ENCODE assay signal across 9 cellular contexts in the genomic region with DNA sequence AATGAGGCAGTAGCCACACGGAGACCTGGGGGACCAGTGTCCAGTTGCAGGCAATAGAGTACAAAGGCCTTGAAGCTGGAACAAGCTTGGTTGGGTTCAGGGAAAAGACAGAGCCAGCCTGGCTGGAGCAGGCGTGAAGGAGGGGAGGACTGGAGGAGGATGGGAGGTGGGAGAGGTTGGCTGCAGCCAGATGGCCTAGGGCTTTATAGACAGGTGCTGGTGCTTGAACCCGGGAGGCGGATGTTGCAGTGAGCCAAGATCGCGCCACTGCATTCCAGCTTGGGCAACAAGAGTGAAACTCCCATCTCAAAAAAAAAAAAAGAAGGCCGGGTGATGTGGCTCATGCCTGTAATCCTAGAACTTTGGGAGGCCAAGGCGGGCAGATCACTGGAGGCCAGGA. TPM values are rescaled to one million over a fixed set of nuclear protein-coding genes. Genes with fewer than 3 reads are reported as not detected.
DNase-seq lines count a peak whose midpoint lies in the region; TF ChIP-seq lines count a peak whose summit lies in the region.
"Had no signal": no experiment of that assay in that cellular context is flagged by ENCODE, and none has a peak within 500 bp of the region (broad histone marks: within the 10 kb centered on the region; RNA-seq: fewer than 3 reads in every experiment).

No MANE protein-coding gene starts in this region.

- H3K9ac ChIP-seq in mammary epithelial cell (ENCODE audit: insufficient read depth, low read length): peak overlapping the region; percentile 95

- H3K4me1 Mint-ChIP-seq in nephron: peaks cover 57% of the 10 kb centered on the region

- H3K4me3 Mint-ChIP-seq in nephron: peak overlapping the region; percentile 89 to 95 (median 92)

- CTCF ChIA-PET in mammary epithelial cell (lab: Charles Lee; ENCODE audit: low non-redundant PET): no interaction called here
- CTCF ChIA-PET in GM10248 (lab: Yijun Ruan, JAX): interaction anchor here (1.0 to 3.6 kb wide), 10 partner anchors 10 to 364 kb away, joined by 3 to 16 read pairs (median 4); partner anchors contain the start of gene CATSPERG

- H3K27ac ChIP-seq in mammary epithelial cell (ENCODE audit: insufficient read depth, low read depth, low read length) (peak overlapping the region; percentile 90), left ventricle myocardium inferior (replicated peaks) (no peak overlapping the region)
- H3K27ac ChIP-seq: SK-N-MC had no signal

- DNase-seq in Caki2 (ENCODE audit: low read depth) (peak; percentile 58), NCI-H1694 treated with DMSO at 0.1 percent for 48 hours (lab: John Stamatoyannopoulos, UW) (peak; percentile 26), mammary epithelial cell (peak; percentile 52), GM10248 (ENCODE audit: extremely low spot score) (no peak), T-helper 9 cell (no peak), HuH-7.5 (ENCODE audit: low spot score) (no peak), left ventricle myocardium inferior (no peak)

- no peaks in the 10 kb centered on the region for H3K9me3 ChIP-seq in mammary epithelial cell (replicated peaks; ENCODE audit: insufficient read depth, low read length)
- no peaks in the 10 kb centered on the region for H3K9me3 ChIP-seq in left ventricle myocardium inferior (replicated peaks)

- H3K4me3 ChIP-seq in mammary epithelial cell (replicated peaks in 1 of 3; ENCODE audit: insufficient read depth in 1 of 3, low read depth in 2 of 3, low read length in 3 of 3): peak overlapping the region; percentile 75 to 95 (median 83)
- no peak overlapping the region for H3K4me3 ChIP-seq in left ventricle myocardium inferior
- H3K4me3 ChIP-seq: SK-N-MC had no signal

- peaks cover 3% of the 10 kb centered on the region for H4K20me1 ChIP-seq in mammary epithelial cell (ENCODE audit: insufficient read depth, low read length)

- intact Hi-C loops in mammary epithelial cell (cut with micrococcal nuclease) (loop anchor here (2.0 kb wide), 1 partner anchor 55 kb away; no protein-coding TSS in a partner anchor), left ventricle myocardium inferior (cut with micrococcal nuclease) (no loop called here)

- no peaks in the 10 kb centered on the region for H3K9me3 Mint-ChIP-seq in nephron

- H3K27me3 ChIP-seq in mammary epithelial cell (ENCODE audit: insufficient read depth, low read length) (no peaks in the 10 kb centered on the region), left ventricle myocardium inferior (ENCODE audit: low read depth) (peaks cover 11% of the 10 kb centered on the region)

- TF ChIP-seq CTCF in mammary epithelial cell (conservative IDR thresholded peaks at IDR 0.05 in 1 of 2, IDR thresholded peaks at IDR 0.05 in 1 of 2; ENCODE audit: extremely low read depth in 1 of 2, insufficient read depth in 1 of 2, low read depth in 1 of 2, low read length in 2 of 2): no peak
- TF ChIP-seq CTCF in nephron (IDR thresholded peaks at IDR 0.05; ENCODE audit: unreplicated experiment in 3 of 3): no peak
- TF ChIP-seq CTCF in GM10248 (IDR thresholded peaks at IDR 0.05; ENCODE audit: control extremely low read depth, extremely low read depth, low read depth, missing control alignments): no peak
- no peak for TF ChIP-seq CTCF in left ventricle myocardium inferior (IDR thresholded peaks at IDR 0.05; ENCODE audit: borderline replicate concordance)

- H3K36me3 ChIP-seq in mammary epithelial cell (ENCODE audit: insufficient read depth, low read length): peaks cover 3% of the 10 kb centered on the region
- no peaks in the 10 kb centered on the region for H3K36me3 ChIP-seq in left ventricle myocardium inferior

- WGBS in mammary epithelial cell (ENCODE audit: low coverage, missing lambda C conversion rate): 0% methylated on average over 4 of the region's 8 CpGs

- H3K27me3 Mint-ChIP-seq in nephron (ENCODE audit: low read depth): peaks cover 8% of the 10 kb centered on the region

- H3K79me2 ChIP-seq in mammary epithelial cell (ENCODE audit: insufficient read depth, low read length): peaks cover 68% of the 10 kb centered on the region

- in situ Hi-C loops in Caki2 (cut with HindIII; ENCODE audit: low pct_unique_long_range_greater_than_20kb, low sequenced_read_pairs) (loop anchor here (5.0 kb wide), 1 partner anchor 51 kb away; the partner anchor contains the start of genes KCNK6 and YIF1B), mammary epithelial cell (cut with MboI; ENCODE audit: low sequenced_read_pairs in 2 of 2) (no loop called here)

- dilution Hi-C loops in mammary epithelial cell (cut with HindIII; ENCODE audit: low sequenced_read_pairs): no loop called here

- peaks cover 43% of the 10 kb centered on the region for H3K4me1 ChIP-seq in mammary epithelial cell (ENCODE audit: insufficient read depth, low read length)
- H3K4me1 ChIP-seq in left ventricle myocardium inferior: peaks cover 13% of the 10 kb centered on the region

- peaks cover 3% of the 10 kb centered on the region for H3K36me3 Mint-ChIP-seq in nephron (ENCODE audit: low read depth)

- peak overlapping the region; percentile 89 for H3K4me2 ChIP-seq in mammary epithelial cell (ENCODE audit: insufficient read depth, low read depth, low read length)

- peak overlapping the region; percentile 92 to 98 (median 95) for H3K27ac Mint-ChIP-seq in nephron

- H2AFZ ChIP-seq in mammary epithelial cell (ENCODE audit: low read depth, low read length): no peak overlapping the region

- POLR2A ChIA-PET in GM10248 (lab: Yijun Ruan, JAX): no interaction called here

- no TSS peak for BruUV-seq in mammary epithelial cell (replicated peaks; lab: Mats Ljungman, UMichigan)

RNA-seq across cellular contexts. Expression of gene SPINT2, which starts 1.7 kb away (rescaled TPM):
- 1,423 and 1,713 TPM in 2 replicates for total RNA-seq in Caki2 (2014; rRNA removed; shearing (Covaris generic); ENCODE audit: low replicate concordance)
- total RNA-seq in mammary epithelial cell (100 to 1,000 TPM; 775 to 871 TPM), left ventricle myocardium inferior (6.8 TPM)
- 333 TPM for polyA plus RNA-seq in mammary epithelial cell
- 334 TPM for polyA minus RNA-seq in mammary epithelial cell

RNA-seq across cellular contexts. Expression of gene PPP1R14A, which starts 9.9 kb away (rescaled TPM):
- total RNA-seq in Caki2 (2014; rRNA removed; shearing (Covaris generic); ENCODE audit: low replicate concordance): not detected in 2 replicates
- total RNA-seq in mammary epithelial cell (10 to 100 TPM in 1 of 2 donors, 1 to 10 TPM in 1; 4.2 to 10.2 TPM), left ventricle myocardium inferior (33.3 TPM)
- polyA plus RNA-seq in mammary epithelial cell: 3.4 TPM
- not detected for polyA minus RNA-seq in mammary epithelial cell

RNA-seq across cellular contexts. Expression of gene C19orf33, which starts 38.0 kb away (rescaled TPM):
- 165 and 184 TPM in 2 replicates for total RNA-seq in Caki2 (2014; rRNA removed; shearing (Covaris generic); ENCODE audit: low replicate concordance)
- total RNA-seq in mammary epithelial cell (100 to 1,000 TPM in 1 of 2 donors, 10 to 100 TPM in 1; 39.7 to 162 TPM), left ventricle myocardium inferior (1.6 TPM)
- 445 TPM for polyA plus RNA-seq in mammary epithelial cell
- polyA minus RNA-seq in mammary epithelial cell: 5.5 TPM

RNA-seq across cellular contexts. Expression of gene DPF1, which starts 42.0 kb away (rescaled TPM):
- total RNA-seq in Caki2 (2014; rRNA removed; shearing (Covaris generic); ENCODE audit: low replicate concordance): 2.3 and 3.0 TPM in 2 replicates
- 1 to 10 TPM; 3.0 to 6.2 TPM for total RNA-seq in mammary epithelial cell
- polyA plus RNA-seq in mammary epithelial cell: 1.6 TPM
- polyA minus RNA-seq in mammary epithelial cell: not detected
- total RNA-seq in left ventricle myocardium inferior: 0.49 TPM

RNA-seq across cellular contexts. Expression of gene YIF1B, which starts 49.7 kb away (rescaled TPM):
- total RNA-seq in Caki2 (2014; rRNA removed; shearing (Covaris generic); ENCODE audit: low replicate concordance): 180 and 207 TPM in 2 replicates
- 10 to 100 TPM; 43.8 to 74.7 TPM for total RNA-seq in mammary epithelial cell
- 44.8 TPM for polyA plus RNA-seq in mammary epithelial cell
- 20.7 TPM for polyA minus RNA-seq in mammary epithelial cell
- total RNA-seq in left ventricle myocardium inferior: 33.0 TPM

Comparison
In these comparisons a context has a peak if more than half of its experiments do, and no peak if none do; other contexts are left out.
1. DNase-seq: peak in Caki2 (single experiment), NCI-H1694 treated with DMSO at 0.1 percent for 48 hours (single experiment) and mammary epithelial cell (single experiment); none in GM10248 (single experiment), T-helper 9 cell (single experiment), HuH-7.5 (single experiment) and left ventricle myocardium inferior (single experiment).
2. RNA of gene SPINT2, which starts 1.7 kb away (total RNA-seq): 1,423 to 1,713 TPM in Caki2 and 775 to 871 TPM in mammary epithelial cell; 6.8 TPM in left ventricle myocardium inferior (single experiment); every median in the first group is over 10 times any median in the second.
3. RNA of gene C19orf33, which starts 38.0 kb away (total RNA-seq): 165 to 184 TPM in Caki2 and 39.7 to 162 TPM in mammary epithelial cell; 1.6 TPM in left ventricle myocardium inferior (single experiment); every median in the first group is over 10 times any median in the second.